ENCODE assay signal across 34 cellular contexts in genomic region chr12:108204618-108205017, GRCh38.
"Had no signal": no experiment of that assay in that cellular context is flagged by ENCODE, and none has a peak within 500 bp of the region (broad histone marks: within the 10 kb centered on the region; RNA-seq: fewer than 3 reads in every experiment).

No MANE protein-coding gene starts in this region.

- H3K36me3 Mint-ChIP-seq: activated CD4-positive, alpha-beta memory T cell treated with anti-CD3 and anti-CD28 coated beads for 36 hours; activated naive CD4-positive, alpha-beta T cell treated with anti-CD3 and anti-CD28 coated beads, Interleukin-2, amount 50 U/mL, for 24 hours; activated naive CD8-positive, alpha-beta T cell; activated naive CD8-positive, alpha-beta T cell treated with anti-CD3 and anti-CD28 coated beads, Interleukin-2, amount 10 ng/mL, durations not matched to agents 7 days and 5 days; brain had no signal

- H3K9me3 Mint-ChIP-seq: activated B cell treated with CpG ODN at 0.5 μM for 24 hours; activated CD4-positive, alpha-beta memory T cell treated with anti-CD3 and anti-CD28 coated beads for 36 hours; activated CD4-positive, alpha-beta T cell treated with anti-CD3 and anti-CD28 coated beads, Interleukin-2, amount 10 ng/mL, durations not matched to agents 24 days and 14 days; activated CD8-positive, alpha-beta T cell treated with anti-CD3 and anti-CD28 coated beads for 36 hours; activated naive CD4-positive, alpha-beta T cell treated with anti-CD3 and anti-CD28 coated beads for 36 hours; activated naive CD4-positive, alpha-beta T cell treated with anti-CD3 and anti-CD28 coated beads, Interleukin-2, amount 50 U/mL, for 24 hours; activated naive CD8-positive, alpha-beta T cell treated with anti-CD3 and anti-CD28 coated beads, Interleukin-2, amount 10 ng/mL, durations not matched to agents 7 days and 5 days; activated naive CD8-positive, alpha-beta T cell treated with anti-CD3 and anti-CD28 coated beads, Interleukin-2, amount 50 U/mL, for 24 hours; activated T-cell treated with anti-CD3 and anti-CD28 coated beads, Interleukin-2, amount 50 U/mL, for 4 hours; activated T-helper 1 cell treated with anti-CD3 and anti-CD28 coated beads, Interleukin-12 subunit alpha, Interleukin-12 subunit beta, Interleukin-2, Interleukin-4 antibody, amounts not matched to agents 30 ng/mL and 10 ng/mL and 1 ng/mL, durations not matched to agents 14 hours and 24 hours and 36 hours; activated T-helper 17 cell treated with anti-CD3 and anti-CD28 coated beads, Interleukin-2, amount 50 U/mL, for 72 hours; central memory CD8-positive, alpha-beta T cell; T-helper 1 cell treated with Interleukin-12 subunit alpha and Interleukin-12 subunit beta and Interleukin-4 antibody, amounts not matched to agents 30 μg/mL and 1 μg/mL, for 36 hours; T-helper 2 cell treated with Interferon-gamma antibody and Interleukin-4, amounts not matched to agents 5 μg/mL and 100 μg/mL, for 36 hours had no signal

- H3K4me1 Mint-ChIP-seq: activated B cell treated with CpG ODN at 0.5 μM for 24 hours; activated CD4-positive, alpha-beta T cell treated with anti-CD3 and anti-CD28 coated beads, Interleukin-2, amount 10 ng/mL, durations not matched to agents 24 days and 14 days; activated naive CD4-positive, alpha-beta T cell treated with anti-CD3 and anti-CD28 coated beads, Interleukin-2, amount 50 U/mL, for 24 hours; activated naive CD8-positive, alpha-beta T cell treated with anti-CD3 and anti-CD28 coated beads, Interleukin-2, amount 10 ng/mL, durations not matched to agents 7 days and 5 days; activated naive CD8-positive, alpha-beta T cell treated with anti-CD3 and anti-CD28 coated beads, Interleukin-2, amount 50 U/mL, for 24 hours; activated T-helper 17 cell treated with anti-CD3 and anti-CD28 coated beads, Interleukin-2, amount 50 U/mL, for 72 hours; brain; central memory CD8-positive, alpha-beta T cell had no signal

- DNase-seq: activated B cell treated with CpG ODN at 0.5 μM for 24 hours; activated CD4-positive, alpha-beta memory T cell treated with anti-CD3 and anti-CD28 coated beads for 36 hours; activated CD4-positive, alpha-beta T cell treated with anti-CD3 and anti-CD28 coated beads for 4 hours; activated CD4-positive, alpha-beta T cell treated with anti-CD3 and anti-CD28 coated beads, Interleukin-2, amount 10 ng/mL, durations not matched to agents 24 days and 14 days; activated CD4-positive, alpha-beta T cell treated with anti-CD3 and anti-CD28 coated beads, Interleukin-2, amount 50 U/mL, for 1 hour; activated CD4-positive, alpha-beta T cell treated with anti-CD3 and anti-CD28 coated beads, Interleukin-2, amount 50 U/mL, for 4 hours; activated CD4-positive, CD25-positive, alpha-beta regulatory T cell treated with anti-CD3 and anti-CD28 coated beads, Interleukin-2, amount 50 U/mL, for 72 hours; activated CD8-positive, alpha-beta memory T cell treated with anti-CD3 and anti-CD28 coated beads, Interleukin-2, amount 50 U/mL, for 4 hours; activated CD8-positive, alpha-beta T cell treated with anti-CD3 and anti-CD28 coated beads for 36 hours; activated effector memory CD4-positive, alpha-beta T cell treated with anti-CD3 and anti-CD28 coated beads, Interleukin-2, amount 50 U/mL, for 16 hours; activated gamma-delta T cell treated with Interleukin-2 at 50 U/mL for 16 hours; activated naive CD4-positive, alpha-beta T cell; activated naive CD4-positive, alpha-beta T cell treated with anti-CD3 and anti-CD28 coated beads for 36 hours; activated naive CD8-positive, alpha-beta T cell treated with anti-CD3 and anti-CD28 coated beads, Interleukin-2, amount 10 ng/mL, durations not matched to agents 7 days and 5 days; activated naive CD8-positive, alpha-beta T cell treated with anti-CD3 and anti-CD28 coated beads, Interleukin-2, amount 50 U/mL, for 24 hours; activated T-cell treated with anti-CD3 and anti-CD28 coated beads for 4 hours; activated T-cell treated with anti-CD3 and anti-CD28 coated beads, Interleukin-2, amount 50 U/mL, for 1 hour; activated T-cell treated with anti-CD3 and anti-CD28 coated beads, Interleukin-2, amount 50 U/mL, for 4 hours; activated T-cell treated with anti-CD3 and anti-CD28 coated beads, Interleukin-2, amount 50 U/mL, for 72 hours; amygdala; anterior cingulate cortex; caudate nucleus; cerebellar nuclear complex; T-helper 1 cell; T-helper 2 cell; T-helper 9 cell had no signal

- ATAC-seq: activated CD8-positive, alpha-beta T cell treated with anti-CD3 and anti-CD28 coated beads for 36 hours; activated naive CD8-positive, alpha-beta T cell treated with anti-CD3 and anti-CD28 coated beads, Interleukin-2, amount 50 U/mL, for 24 hours; activated T-cell treated with anti-CD3 and anti-CD28 coated beads, Interleukin-2, amount 50 U/mL, for 4 hours; activated T-cell treated with anti-CD3 and anti-CD28 coated beads, Interleukin-2, amount 50 U/mL, for 72 hours; activated T-helper 17 cell treated with anti-CD3 and anti-CD28 coated beads, Interleukin-2, amount 50 U/mL, for 72 hours had no signal

- H3K27me3 Mint-ChIP-seq: activated CD4-positive, alpha-beta T cell treated with anti-CD3 and anti-CD28 coated beads, Interleukin-2, amount 10 ng/mL, durations not matched to agents 24 days and 14 days; brain had no signal

- H3K27ac Mint-ChIP-seq: activated B cell treated with CpG ODN at 0.5 μM for 24 hours; activated CD4-positive, alpha-beta memory T cell treated with anti-CD3 and anti-CD28 coated beads for 36 hours; activated CD4-positive, alpha-beta T cell treated with anti-CD3 and anti-CD28 coated beads, Interleukin-2, amount 10 ng/mL, durations not matched to agents 24 days and 14 days; activated CD8-positive, alpha-beta T cell treated with anti-CD3 and anti-CD28 coated beads for 36 hours; activated naive CD4-positive, alpha-beta T cell treated with anti-CD3 and anti-CD28 coated beads for 36 hours; activated naive CD4-positive, alpha-beta T cell treated with anti-CD3 and anti-CD28 coated beads, Interleukin-2, amount 50 U/mL, for 24 hours; activated naive CD8-positive, alpha-beta T cell; activated naive CD8-positive, alpha-beta T cell treated with anti-CD3 and anti-CD28 coated beads, Interleukin-2, amount 10 ng/mL, durations not matched to agents 7 days and 5 days; activated naive CD8-positive, alpha-beta T cell treated with anti-CD3 and anti-CD28 coated beads, Interleukin-2, amount 50 U/mL, for 24 hours; activated T-cell treated with anti-CD3 and anti-CD28 coated beads, Interleukin-2, amount 50 U/mL, for 72 hours; activated T-helper 1 cell treated with anti-CD3 and anti-CD28 coated beads, Interleukin-12 subunit alpha, Interleukin-12 subunit beta, Interleukin-2, Interleukin-4 antibody, amounts not matched to agents 30 ng/mL and 10 ng/mL and 1 ng/mL, durations not matched to agents 14 hours and 24 hours and 36 hours; activated T-helper 17 cell treated with anti-CD3 and anti-CD28 coated beads, Interleukin-2, amount 50 U/mL, for 72 hours; T-helper 1 cell treated with Interleukin-12 subunit alpha and Interleukin-12 subunit beta and Interleukin-4 antibody, amounts not matched to agents 30 μg/mL and 1 μg/mL, for 36 hours; T-helper 2 cell treated with Interferon-gamma antibody and Interleukin-4, amounts not matched to agents 5 μg/mL and 100 μg/mL, for 36 hours had no signal

- H3K4me3 Mint-ChIP-seq: activated B cell treated with CpG ODN at 0.5 μM for 24 hours; activated CD4-positive, alpha-beta memory T cell treated with anti-CD3 and anti-CD28 coated beads for 36 hours; activated CD4-positive, alpha-beta T cell treated with anti-CD3 and anti-CD28 coated beads, Interleukin-2, amount 10 ng/mL, durations not matched to agents 24 days and 14 days; activated CD8-positive, alpha-beta T cell treated with anti-CD3 and anti-CD28 coated beads for 36 hours; activated naive CD4-positive, alpha-beta T cell treated with anti-CD3 and anti-CD28 coated beads for 36 hours; activated naive CD4-positive, alpha-beta T cell treated with anti-CD3 and anti-CD28 coated beads, Interleukin-2, amount 50 U/mL, for 24 hours; activated naive CD8-positive, alpha-beta T cell; activated naive CD8-positive, alpha-beta T cell treated with anti-CD3 and anti-CD28 coated beads, Interleukin-2, amount 10 ng/mL, durations not matched to agents 7 days and 5 days; activated naive CD8-positive, alpha-beta T cell treated with anti-CD3 and anti-CD28 coated beads, Interleukin-2, amount 50 U/mL, for 24 hours; activated T-cell treated with anti-CD3 and anti-CD28 coated beads, Interleukin-2, amount 50 U/mL, for 4 hours; activated T-cell treated with anti-CD3 and anti-CD28 coated beads, Interleukin-2, amount 50 U/mL, for 72 hours; activated T-helper 1 cell treated with anti-CD3 and anti-CD28 coated beads, Interleukin-12 subunit alpha, Interleukin-12 subunit beta, Interleukin-2, Interleukin-4 antibody, amounts not matched to agents 30 ng/mL and 10 ng/mL and 1 ng/mL, durations not matched to agents 14 hours and 24 hours and 36 hours; activated T-helper 17 cell treated with anti-CD3 and anti-CD28 coated beads, Interleukin-2, amount 50 U/mL, for 72 hours; brain; central memory CD8-positive, alpha-beta T cell; T-helper 1 cell treated with Interleukin-12 subunit alpha and Interleukin-12 subunit beta and Interleukin-4 antibody, amounts not matched to agents 30 μg/mL and 1 μg/mL, for 36 hours; T-helper 2 cell treated with Interferon-gamma antibody and Interleukin-4, amounts not matched to agents 5 μg/mL and 100 μg/mL, for 36 hours had no signal
